Comparison of ENCODE assay signal across 17 cellular contexts in the genomic region with DNA sequence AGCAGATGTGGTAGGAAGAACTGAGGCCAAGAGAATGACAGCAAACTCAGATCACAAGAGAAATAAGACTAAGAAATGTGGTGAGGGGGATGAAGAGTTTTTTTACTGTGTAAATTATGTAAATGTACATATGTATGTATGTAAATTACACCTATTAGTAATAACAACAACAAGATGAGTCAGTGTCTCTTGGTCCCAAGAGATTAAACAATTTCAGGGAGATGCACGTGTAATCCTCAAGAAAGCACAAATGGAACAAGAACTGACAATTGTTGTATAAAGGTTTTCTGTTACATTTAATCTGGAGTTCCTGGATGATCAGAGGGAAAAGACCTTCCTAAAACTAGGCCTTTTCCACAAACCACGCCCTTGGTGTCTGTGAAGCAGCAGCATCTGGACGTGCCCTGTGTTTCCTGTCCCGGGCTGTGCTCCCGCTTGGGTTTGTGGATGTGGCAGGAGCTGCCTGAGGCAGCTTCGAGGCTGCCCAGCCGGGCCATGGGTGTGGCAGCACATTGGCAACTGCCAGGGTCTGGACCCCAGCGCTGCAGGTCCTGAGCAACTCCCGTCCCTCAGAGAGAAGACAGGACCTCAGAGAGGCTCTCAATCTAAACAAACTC. TPM values are rescaled to one million over a fixed set of nuclear protein-coding genes. Genes with fewer than 3 reads are reported as not detected.
DNase-seq lines count a peak whose midpoint lies in the region; ATAC-seq, FAIRE-seq and TF ChIP-seq lines count a peak whose summit lies in the region.
"Had no signal": no experiment of that assay in that cellular context is flagged by ENCODE, and none has a peak within 500 bp of the region (broad histone marks: within the 10 kb centered on the region; RNA-seq: fewer than 3 reads in every experiment).

No MANE protein-coding gene starts in this region.

- H3K27ac ChIP-seq in ACC112 (ENCODE audit: low read depth, low read length) (peak overlapping the region; percentile 16; the same call in 1 of the 2 replicates), cingulate gyrus (ENCODE audit: low read depth, low read length) (peak overlapping the region; percentile 58), keratinocyte (ENCODE audit: control insufficient read depth, insufficient read depth, low read length) (peak overlapping the region; percentile 82)
- H3K27ac ChIP-seq: epithelial cell of prostate, testis had no signal

- H2AFZ ChIP-seq in ACC112 (ENCODE audit: low read length, unreplicated experiment), result no peak overlapping the region
- peak overlapping the region; percentile 30 for H2AFZ ChIP-seq in keratinocyte (ENCODE audit: control insufficient read depth, low read length)

- H3K27me3 ChIP-seq in ACC112 (ENCODE audit: insufficient read depth, low read length) (no peaks in the 10 kb centered on the region), keratinocyte (ENCODE audit: control insufficient read depth, extremely low read depth, insufficient read depth, low read length) (no peaks in the 10 kb centered on the region)
- H3K27me3 ChIP-seq: testis had no signal

- intact Hi-C loops in left colon (cut with DNase I, micrococcal nuclease), result no loop called here

- no peak overlapping the region for H3K27ac Mint-ChIP-seq in activated CD8-positive, alpha-beta memory T cell treated with anti-CD3 and anti-CD28 coated beads, Interleukin-2, amount 10 ng/mL, durations not matched to agents 7 days and 5 days

- H3K27me3 Mint-ChIP-seq in activated CD8-positive, alpha-beta memory T cell treated with anti-CD3 and anti-CD28 coated beads, Interleukin-2, amount 10 ng/mL, durations not matched to agents 7 days and 5 days, result no peaks in the 10 kb centered on the region
- H3K27me3 Mint-ChIP-seq: activated naive CD4-positive, alpha-beta T cell treated with anti-CD3 and anti-CD28 coated beads, Interleukin-2, amount 50 U/mL, for 24 hours had no signal

- CTCF ChIA-PET in activated CD8-positive, alpha-beta memory T cell treated with anti-CD3 and anti-CD28 coated beads, Interleukin-2, amount 10 ng/mL, durations not matched to agents 7 days and 5 days (lab: Charles Lee), result no interaction called here

- no peaks in the 10 kb centered on the region for H4K20me1 ChIP-seq in keratinocyte (ENCODE audit: control insufficient read depth, extremely low read depth, insufficient read depth, low read length)

- ATAC-seq in left colon, result no peak
- ATAC-seq in activated CD8-positive, alpha-beta memory T cell treated with anti-CD3 and anti-CD28 coated beads, Interleukin-2, amount 10 ng/mL, durations not matched to agents 7 days and 5 days, result no peak

- TF ChIP-seq CTCF in HFF-Myc (IDR thresholded peaks at IDR 0.05; ENCODE audit: low read depth, low read length, missing control alignments), result no peak
- no peak for TF ChIP-seq CTCF in keratinocyte (optimal IDR thresholded peaks at IDR 0.05 in 1 of 3, IDR thresholded peaks at IDR 0.05 in 1 of 3, conservative IDR thresholded peaks at IDR 0.05 in 1 of 3; ENCODE audit: extremely low read depth in 1 of 3, insufficient read depth in 2 of 3, low read length in 3 of 3)

- H3K36me3 Mint-ChIP-seq in activated CD8-positive, alpha-beta memory T cell treated with anti-CD3 and anti-CD28 coated beads, Interleukin-2, amount 10 ng/mL, durations not matched to agents 7 days and 5 days, result peaks cover 26% of the 10 kb centered on the region

- FAIRE-seq in keratinocyte (lab: Jason Lieb, UNC), result peak; percentile 81

- no peaks in the 10 kb centered on the region for H3K9me3 Mint-ChIP-seq in activated CD8-positive, alpha-beta memory T cell treated with anti-CD3 and anti-CD28 coated beads, Interleukin-2, amount 10 ng/mL, durations not matched to agents 7 days and 5 days (ENCODE audit: low read depth)
- H3K9me3 Mint-ChIP-seq: activated naive CD4-positive, alpha-beta T cell treated with anti-CD3 and anti-CD28 coated beads, Interleukin-2, amount 50 U/mL, for 24 hours had no signal

- no peak overlapping the region for H3K4me3 Mint-ChIP-seq in activated CD8-positive, alpha-beta memory T cell treated with anti-CD3 and anti-CD28 coated beads, Interleukin-2, amount 10 ng/mL, durations not matched to agents 7 days and 5 days
- H3K4me3 Mint-ChIP-seq: activated naive CD4-positive, alpha-beta T cell treated with anti-CD3 and anti-CD28 coated beads, Interleukin-2, amount 50 U/mL, for 24 hours had no signal

- no peaks in the 10 kb centered on the region for H3K9me1 ChIP-seq in keratinocyte (ENCODE audit: control insufficient read depth, extremely low read depth, insufficient read depth, low read length)

- H3K4me1 ChIP-seq in ACC112 (ENCODE audit: control insufficient read depth, insufficient read depth, low read length, unreplicated experiment) (peaks cover 11% of the 10 kb centered on the region), keratinocyte (ENCODE audit: control insufficient read depth, extremely low read depth, insufficient read depth, low read length) (peaks cover 17% of the 10 kb centered on the region)
- H3K4me1 ChIP-seq: testis had no signal

- DNase-seq in HFF-Myc (ENCODE audit: extremely low read depth, low read depth), result peak; percentile 53
- no peak for DNase-seq in keratinocyte (ENCODE audit: low read depth, low spot score)
- no peak for DNase-seq in left colon
- DNase-seq in AML-193 (lab: John Stamatoyannopoulos, UW), result no peak
- no peak for DNase-seq in activated CD8-positive, alpha-beta memory T cell treated with anti-CD3 and anti-CD28 coated beads, Interleukin-2, amount 10 ng/mL, durations not matched to agents 7 days and 5 days
- no peak for DNase-seq in cerebellum (ENCODE audit: low spot score)
- DNase-seq: activated CD8-positive, alpha-beta memory T cell treated with anti-CD3 and anti-CD28 coated beads, Interleukin-2, amount 50 U/mL, for 48 hours; caudate nucleus; MV-4-11; NCI-H2171; stimulated activated CD4-positive, alpha-beta T cell treated with anti-CD3 and anti-CD28 coated beads, Interleukin-12 subunit alpha, Interleukin-12 subunit beta, amount 100 ng/mL, for 4 hours; testis had no signal

- H3K4me2 ChIP-seq in keratinocyte (ENCODE audit: control insufficient read depth, extremely low read depth, insufficient read depth, low read depth, low read length), result peak overlapping the region; percentile 68

- H3K9ac ChIP-seq in keratinocyte (ENCODE audit: control insufficient read depth, extremely low read depth, insufficient read depth, low read length), result peak overlapping the region; percentile 54

- H3K4me3 ChIP-seq in ACC112 (ENCODE audit: low read depth, low read length) (no peak overlapping the region), HFF-Myc (replicated peaks; ENCODE audit: low read depth, low read length) (no peak overlapping the region), keratinocyte (ENCODE audit: control insufficient read depth in 2 of 3, extremely low read depth in 1 of 3, insufficient read depth in 2 of 3, low read depth in 1 of 3, low read length in 3 of 3) (peak overlapping the region in 1 of 3 experiments; percentile 21)
- H3K4me3 ChIP-seq: testis had no signal

- peaks cover 8% of the 10 kb centered on the region for H3K4me1 Mint-ChIP-seq in activated CD8-positive, alpha-beta memory T cell treated with anti-CD3 and anti-CD28 coated beads, Interleukin-2, amount 10 ng/mL, durations not matched to agents 7 days and 5 days

- H3K36me3 ChIP-seq in ACC112 (ENCODE audit: insufficient read depth, low read length), result no peaks in the 10 kb centered on the region
- H3K36me3 ChIP-seq in keratinocyte (ENCODE audit: control insufficient read depth in 2 of 2, extremely low read depth in 1 of 2, insufficient read depth in 2 of 2, low read length in 2 of 2), result peaks cover 7 to 10% of the 10 kb centered on the region in 2 experiments

- dilution Hi-C loops in keratinocyte (cut with MboI; ENCODE audit: extremely low pct_ligation_motif_present, low sequenced_read_pairs), result no loop called here

- H3K9me3 ChIP-seq in keratinocyte (ENCODE audit: control insufficient read depth, low read depth, low read length), result no peaks in the 10 kb centered on the region
- H3K9me3 ChIP-seq: testis had no signal

- peaks cover 4% of the 10 kb centered on the region for H3K79me2 ChIP-seq in ACC112 (ENCODE audit: control insufficient read depth, insufficient read depth, low read length, unreplicated experiment)
- peaks cover 40% of the 10 kb centered on the region for H3K79me2 ChIP-seq in keratinocyte (ENCODE audit: control insufficient read depth, insufficient read depth, low read length)

RNA-seq across cellular contexts. Expression of a gene that starts 1.0 kb away (rescaled TPM):
- 0.09 to 0.39 TPM in 2 of 3 replicates, not detected in the other for polyA plus RNA-seq in keratinocyte
- not detected for polyA plus RNA-seq in keratinocyte (2011; ENCODE audit: low read depth)
- polyA plus RNA-seq in keratinocyte (2011; cell fraction: cytosol; rRNA removed), result 0.06 TPM in 1 of 2 replicates, not detected in the other
- polyA plus RNA-seq in keratinocyte (2011; cell fraction: nucleus; rRNA removed), result 0.28 TPM in 1 of 2 replicates, not detected in the other
- 0.45 and 0.57 TPM in 2 replicates for polyA plus RNA-seq in keratinocyte (2012; ENCODE audit: low replicate concordance)
- polyA minus RNA-seq in keratinocyte, result not detected in 3 replicates
- polyA minus RNA-seq in keratinocyte (2011; cell fraction: cytosol; rRNA and poly(A)+ RNA removed), result not detected
- polyA minus RNA-seq in keratinocyte (2011; cell fraction: nucleus; rRNA and poly(A)+ RNA removed), result not detected in 2 replicates
- total RNA-seq in left colon (not detected), cerebellum (not detected)
- total RNA-seq in activated CD8-positive, alpha-beta memory T cell treated with anti-CD3 and anti-CD28 coated beads, Interleukin-2, amount 10 ng/mL, durations not matched to agents 7 days and 5 days, result not detected
- total RNA-seq: HT-29, testis had no signal

RNA-seq across cellular contexts. Expression of a gene that starts 49.5 kb away (rescaled TPM):
- polyA plus RNA-seq in keratinocyte, result 20.1 to 38.6 TPM (median 32.8 TPM) in 3 replicates
- polyA plus RNA-seq in keratinocyte (2011; ENCODE audit: low read depth), result 17.1 TPM
- polyA plus RNA-seq in keratinocyte (2011; cell fraction: cytosol; rRNA removed), result 18.6 and 23.6 TPM in 2 replicates
- 36.0 and 41.7 TPM in 2 replicates for polyA plus RNA-seq in keratinocyte (2011; cell fraction: nucleus; rRNA removed)
- polyA plus RNA-seq in keratinocyte (2012; ENCODE audit: low replicate concordance), result 11.7 and 24.3 TPM in 2 replicates
- 7.5 to 36.4 TPM (median 11.8 TPM) in 3 replicates for polyA minus RNA-seq in keratinocyte
- polyA minus RNA-seq in keratinocyte (2011; cell fraction: cytosol; rRNA and poly(A)+ RNA removed), result 16.3 TPM
- polyA minus RNA-seq in keratinocyte (2011; cell fraction: nucleus; rRNA and poly(A)+ RNA removed), result 28.6 and 44.6 TPM in 2 replicates
- total RNA-seq in left colon (10 to 100 TPM; 21.8 to 26.7 TPM), cerebellum (26.8 TPM)
- 10 to 100 TPM; 33.6 to 35.5 TPM for total RNA-seq in activated CD8-positive, alpha-beta memory T cell treated with anti-CD3 and anti-CD28 coated beads, Interleukin-2, amount 10 ng/mL, durations not matched to agents 7 days and 5 days

Comparison
In these comparisons a context has a peak if more than half of its experiments do, and no peak if none do; other contexts are left out.
1. H3K27ac ChIP-seq: peak in every context shown above with its lines; median percentile 82 in keratinocyte; 58 in cingulate gyrus; 16 in ACC112.